ENCODE assay signal across 1 cellular context in the genomic region with DNA sequence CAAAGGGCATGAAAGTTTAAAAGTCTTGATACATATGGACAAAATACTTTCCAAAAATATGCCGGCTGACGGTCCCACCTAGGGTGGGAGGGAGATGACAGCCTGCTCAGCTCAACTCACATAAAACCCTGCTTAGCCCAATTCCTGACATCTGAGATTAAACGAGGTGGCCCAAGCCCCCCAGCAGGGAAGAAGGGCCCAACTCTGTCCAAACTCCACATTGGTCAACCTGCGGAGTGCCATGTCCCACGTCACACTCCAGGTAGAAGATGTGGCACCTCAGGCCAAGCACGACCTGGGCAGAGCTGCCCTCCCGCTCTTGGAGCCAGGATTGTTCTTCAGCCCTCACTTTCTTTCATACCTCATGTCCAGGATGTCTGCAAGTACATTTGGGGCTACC.
TF ChIP-seq lines count a peak whose summit lies in the region.

No MANE protein-coding gene starts in this region.

TF ChIP-seq in H1, 55 proteins besides CTCF, POLR2A, EP300 and RAD21:
- TF ChIP-seq NRF1 (IDR thresholded peaks at IDR 0.05; ENCODE audit: low read depth, low read length): no peak
- no peak for TF ChIP-seq GABPA (IDR thresholded peaks at IDR 0.05; ENCODE audit: borderline replicate concordance, insufficient read depth, low read length)
- TF ChIP-seq TBP (IDR thresholded peaks at IDR 0.05; ENCODE audit: low read depth, low read length): no peak
- TF ChIP-seq CHD7 (IDR thresholded peaks at IDR 0.05; ENCODE audit: insufficient replicate concordance, low read length): no peak
- no peak for TF ChIP-seq CHD2 (IDR thresholded peaks at IDR 0.05; ENCODE audit: low read length)
- no peak for TF ChIP-seq KDM4A (IDR thresholded peaks at IDR 0.05; ENCODE audit: low read depth, low read length, severe bottlenecking)
- TF ChIP-seq SIX5 (IDR thresholded peaks at IDR 0.05; ENCODE audit: low read depth, low read length): no peak
- TF ChIP-seq RXRA (IDR thresholded peaks at IDR 0.05; ENCODE audit: insufficient read depth, low read depth, low read length): no peak
- TF ChIP-seq, protein P1, sequence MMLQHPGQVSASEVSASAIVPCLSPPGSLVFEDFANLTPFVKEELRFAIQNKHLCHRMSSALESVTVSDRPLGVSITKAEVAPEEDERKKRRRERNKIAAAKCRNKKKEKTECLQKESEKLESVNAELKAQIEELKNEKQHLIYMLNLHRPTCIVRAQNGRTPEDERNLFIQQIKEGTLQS (IDR thresholded peaks at IDR 0.05; ENCODE audit: insufficient read depth, low read depth, low read length): no peak
- TF ChIP-seq TEAD4 (IDR thresholded peaks at IDR 0.05; ENCODE audit: low read depth, low read length): no peak
- no peak for TF ChIP-seq SIN3A (conservative IDR thresholded peaks at IDR 0.05 in 1 of 2, IDR thresholded peaks at IDR 0.05 in 1 of 2; ENCODE audit: low read depth in 1 of 2, low read length in 2 of 2)
TF ChIP-seq in H1: peak in this region for 0.
